Comparison of ENCODE assay signal across 30 cellular contexts in the genomic region with DNA sequence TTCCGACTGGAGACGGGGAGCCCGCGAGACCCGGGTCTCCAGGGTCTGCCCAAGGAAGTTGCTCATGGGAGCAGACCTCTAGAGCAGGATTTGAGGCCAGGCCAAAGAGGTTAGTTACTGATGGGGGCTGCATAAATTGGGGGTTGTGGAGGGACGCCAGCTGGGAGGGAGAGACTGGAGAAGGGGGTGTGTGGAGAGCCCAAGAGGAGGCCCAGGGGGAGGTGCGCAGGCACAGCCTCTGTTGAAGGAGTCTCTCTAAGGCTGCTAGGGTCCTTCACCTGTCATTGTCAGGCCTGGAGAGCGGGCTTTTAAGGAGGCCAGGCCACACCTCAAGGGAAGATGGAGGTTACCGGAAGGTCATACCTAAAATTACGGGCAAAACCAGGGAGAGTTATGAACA. TPM values are rescaled to one million over a fixed set of nuclear protein-coding genes. Genes with fewer than 3 reads are reported as not detected.
DNase-seq lines count a peak whose midpoint lies in the region; ATAC-seq, FAIRE-seq and TF ChIP-seq lines count a peak whose summit lies in the region.
"Had no signal": no experiment of that assay in that cellular context is flagged by ENCODE, and none has a peak within 500 bp of the region (broad histone marks: within the 10 kb centered on the region; RNA-seq: fewer than 3 reads in every experiment).

No MANE protein-coding gene starts in this region.

- H2BK12ac ChIP-seq in H1 (ENCODE audit: low read depth, low read length), result no peak overlapping the region

- no peak overlapping the region for H3K56ac ChIP-seq in H1 (replicated peaks; ENCODE audit: insufficient read length, low read depth, low read length)

- H3K4me1 Mint-ChIP-seq in natural killer cell, result no peaks in the 10 kb centered on the region
- peaks cover 7% of the 10 kb centered on the region for H3K4me1 Mint-ChIP-seq in T-helper 17 cell
- H3K4me1 Mint-ChIP-seq: activated naive CD8-positive, alpha-beta T cell treated with anti-CD3 and anti-CD28 coated beads, Interleukin-2, amount 10 ng/mL, durations not matched to agents 7 days and 5 days; CD4-positive, alpha-beta memory T cell; immature natural killer cell had no signal

- H4K5ac ChIP-seq in H1 (ENCODE audit: insufficient read length, low read depth, low read length), result no peak overlapping the region

- no peak overlapping the region for H3K4me2 ChIP-seq in H1 (ENCODE audit: insufficient read depth in 1 of 2, low read depth in 2 of 2, low read length in 2 of 2)

- H2BK20ac ChIP-seq in H1 (ENCODE audit: low read length), result no peak overlapping the region

- no peaks in the 10 kb centered on the region for H3K23me2 ChIP-seq in H1 (ENCODE audit: low read depth, low read length)

- no peak overlapping the region for H3K23ac ChIP-seq in H1 (ENCODE audit: insufficient read length)

- TF ChIP-seq CTCF in H1 (IDR thresholded peaks at IDR 0.05; ENCODE audit: control extremely low read depth in 1 of 3, insufficient read depth in 1 of 3, low read depth in 1 of 3, low read length in 3 of 3) (no peak), right atrium auricular region (IDR thresholded peaks at IDR 0.05) (no peak), prostate gland (IDR thresholded peaks at IDR 0.05) (no peak), upper lobe of left lung (IDR thresholded peaks at IDR 0.05) (no peak), natural killer cell (IDR thresholded peaks at IDR 0.05) (no peak)

- no peak for TF ChIP-seq EP300 in H1 (IDR thresholded peaks at IDR 0.05; ENCODE audit: borderline replicate concordance in 1 of 2, low read depth in 2 of 2, low read length in 2 of 2)
- TF ChIP-seq EP300 in upper lobe of left lung (IDR thresholded peaks at IDR 0.05), result no peak

- H3K27me3 ChIP-seq in H1 (replicated peaks in 1 of 4; ENCODE audit: control insufficient read depth in 3 of 4, extremely low read depth in 1 of 4, insufficient read depth in 3 of 4, low read length in 3 of 4) (no peaks in the 10 kb centered on the region), right atrium auricular region (no peaks in the 10 kb centered on the region), prostate gland (replicated peaks; ENCODE audit: insufficient read depth) (no peaks in the 10 kb centered on the region), upper lobe of left lung (no peaks in the 10 kb centered on the region)
- H3K27me3 ChIP-seq: brain microvascular endothelial cell, Peyer's patch, thyroid gland had no signal

- H2AK5ac ChIP-seq in H1 (ENCODE audit: low read depth, low read length), result no peak overlapping the region

- ATAC-seq in upper lobe of left lung (ENCODE audit: low FRiP score in 2 of 2) (peak in 1 of 2 donors; percentile 18), natural killer cell (no peak), T-helper 17 cell (no peak)
- ATAC-seq: K562; stimulated activated memory B cell treated with anti-CD40 and anti-IgM and Interleukin-4, amounts not matched to agents 10 μg/mL and 1 μg/mL and 100 μg/mL, for 72 hours had no signal

- H3K27ac Mint-ChIP-seq in natural killer cell (no peak overlapping the region), T-helper 17 cell (no peak overlapping the region)
- H3K27ac Mint-ChIP-seq: activated naive CD8-positive, alpha-beta T cell treated with anti-CD3 and anti-CD28 coated beads, Interleukin-2, amount 10 ng/mL, durations not matched to agents 7 days and 5 days; activated T-helper 1 cell treated with anti-CD3 and anti-CD28 coated beads, Interleukin-12 subunit alpha, Interleukin-12 subunit beta, Interleukin-2, Interleukin-4 antibody, amounts not matched to agents 30 ng/mL and 10 ng/mL and 1 ng/mL, durations not matched to agents 14 hours and 24 hours and 36 hours; dendritic cell treated with granulocyte-macrophage colony-stimulating factor and Interleukin-4, amounts not matched to agents 40 ng/mL and 50 ng/mL, for 4 days; stimulated activated memory B cell treated with anti-CD40 and anti-IgM and Interleukin-4, amounts not matched to agents 10 μg/mL and 1 μg/mL and 100 μg/mL, for 72 hours; T-helper 1 cell treated with Interleukin-12 subunit alpha and Interleukin-12 subunit beta and Interleukin-4 antibody, amounts not matched to agents 30 μg/mL and 1 μg/mL, for 36 hours had no signal

- H3K27me3 Mint-ChIP-seq in natural killer cell (ENCODE audit: low read depth in 2 of 2), result peaks cover 7 to 11% of the 10 kb centered on the region in 2 donors
- H3K27me3 Mint-ChIP-seq in T-helper 17 cell, result peaks cover 29% of the 10 kb centered on the region
- H3K27me3 Mint-ChIP-seq: stimulated activated memory B cell treated with anti-CD40 and anti-IgM and Interleukin-4, amounts not matched to agents 10 μg/mL and 1 μg/mL and 100 μg/mL, for 72 hours had no signal

- H2AFZ ChIP-seq in H1 (ENCODE audit: low read length), result no peak overlapping the region

- POLR2A ChIA-PET in H1 (lab: Charles Lee; ENCODE audit: partially characterized antibody), result interaction anchor here (0.7 kb wide), 1 partner anchor 1168 kb away, joined by 3 read pairs; no protein-coding TSS in a partner anchor

- peak overlapping the region; percentile 28; the same call in 1 of the 2 replicates for H4K8ac ChIP-seq in H1 (ENCODE audit: extremely low read depth, insufficient read depth, low read length)

- CTCF ChIA-PET in H1 (lab: Charles Lee; ENCODE audit: partially characterized antibody), result no interaction called here

- H2BK120ac ChIP-seq in H1 (replicated peaks; ENCODE audit: low read depth, low read length), result no peak overlapping the region

- no peak overlapping the region for H2BK5ac ChIP-seq in H1 (ENCODE audit: low read depth, low read length)

- H3K27ac ChIP-seq in H1 (ENCODE audit: low read depth, low read length) (no peak overlapping the region), right atrium auricular region (peak overlapping the region; percentile 88 to 91), prostate gland (peak overlapping the region; percentile 26 to 27), upper lobe of left lung (peak overlapping the region in 2 of 4 donors; percentile 56 to 64)
- H3K27ac ChIP-seq: brain microvascular endothelial cell, thyroid gland had no signal

- H2BK15ac ChIP-seq in H1 (ENCODE audit: low read length), result 0 out of 2 replicates have a peak overlapping the region, but pooled peaks have one; percentile 46

- no peak overlapping the region for H3K18ac ChIP-seq in H1 (ENCODE audit: extremely low read depth, low read length)

- H3K36me3 ChIP-seq in H1 (ENCODE audit: control insufficient read depth in 2 of 4, insufficient read depth in 4 of 4, low read length in 3 of 4) (no peaks in the 10 kb centered on the region), right atrium auricular region (peaks cover 12% of the 10 kb centered on the region), prostate gland (no peaks in the 10 kb centered on the region), upper lobe of left lung (no peaks in the 10 kb centered on the region)
- H3K36me3 ChIP-seq: brain microvascular endothelial cell, HAP-1, Peyer's patch, thyroid gland had no signal

- no peak overlapping the region for H4K91ac ChIP-seq in H1 (replicated peaks; ENCODE audit: insufficient read length, low read length)

- H3K36me3 Mint-ChIP-seq in natural killer cell (no peaks in the 10 kb centered on the region), T-helper 17 cell (ENCODE audit: low read depth) (no peaks in the 10 kb centered on the region)
- H3K36me3 Mint-ChIP-seq: activated naive CD8-positive, alpha-beta T cell treated with anti-CD3 and anti-CD28 coated beads, Interleukin-2, amount 10 ng/mL, durations not matched to agents 7 days and 5 days; CD4-positive, alpha-beta memory T cell; immature natural killer cell; stimulated activated memory B cell treated with anti-CD40 and anti-IgM and Interleukin-4, amounts not matched to agents 10 μg/mL and 1 μg/mL and 100 μg/mL, for 72 hours had no signal

- no peaks in the 10 kb centered on the region for H3K79me1 ChIP-seq in H1 (ENCODE audit: low read depth, low read length)

- no peak for FAIRE-seq in H1 (lab: Jason Lieb, UNC)
- FAIRE-seq: K562 had no signal

- H3K9me3 ChIP-seq in H1 (ENCODE audit: insufficient read depth in 2 of 2, low read depth in 1 of 2, low read length in 1 of 2), result no peaks in the 10 kb centered on the region
- H3K9me3 ChIP-seq in right atrium auricular region, result no peaks in the 10 kb centered on the region
- H3K9me3 ChIP-seq in prostate gland, result no peaks in the 10 kb centered on the region
- H3K9me3 ChIP-seq in upper lobe of left lung, result no peaks in the 10 kb centered on the region
- no peaks in the 10 kb centered on the region for H3K9me3 ChIP-seq in T-helper 17 cell (ENCODE audit: control insufficient read depth, low read length, poor library complexity, severe bottlenecking)
- H3K9me3 ChIP-seq: HAP-1, Peyer's patch, thyroid gland had no signal

- no peak overlapping the region for H3K14ac ChIP-seq in H1 (ENCODE audit: insufficient read length)

- DNase-seq in H1 (ENCODE audit: low read depth in 1 of 2, low spot score in 2 of 2) (no peak), right atrium auricular region (ENCODE audit: low spot score) (peak; percentile 57), prostate gland (ENCODE audit: low spot score) (no peak), upper lobe of left lung (no peak), T1000 (lab: John Stamatoyannopoulos, UW) (no peak), natural killer cell (no peak), amniotic stem cell (lab: John Stamatoyannopoulos, UW) (no peak), T-helper 17 cell (no peak)
- DNase-seq: activated CD4-positive, alpha-beta T cell treated with anti-CD3 and anti-CD28 coated beads for 48 hours; activated naive CD8-positive, alpha-beta T cell treated with anti-CD3 and anti-CD28 coated beads, Interleukin-2, amount 10 ng/mL, durations not matched to agents 7 days and 5 days; brain microvascular endothelial cell; CD4-positive, alpha-beta memory T cell; immature natural killer cell; MM.1S; NCI-H1417 treated with DMSO at 0.1 percent for 48 hours; NCI-H2107; NCI-H510A; NK-92 treated with Interleukin-12 subunit alpha and Interleukin-12 subunit beta, amount 100 ng/mL, for 24 hours; Peyer's patch; stimulated activated CD4-positive, alpha-beta T cell treated with anti-CD3 and anti-CD28 coated beads, Interleukin-2, amount 100 ng/mL, for 24 hours had no signal

- no peak for TF ChIP-seq RAD21 in H1 (IDR thresholded peaks at IDR 0.05 in 1 of 2, conservative IDR thresholded peaks at IDR 0.05 in 1 of 2; ENCODE audit: low read depth in 2 of 2, low read length in 2 of 2)

- no peaks in the 10 kb centered on the region for H3K9me3 Mint-ChIP-seq in natural killer cell
- H3K9me3 Mint-ChIP-seq: activated naive CD8-positive, alpha-beta T cell treated with anti-CD3 and anti-CD28 coated beads, Interleukin-2, amount 10 ng/mL, durations not matched to agents 7 days and 5 days; activated T-helper 1 cell treated with anti-CD3 and anti-CD28 coated beads, Interleukin-12 subunit alpha, Interleukin-12 subunit beta, Interleukin-2, Interleukin-4 antibody, amounts not matched to agents 30 ng/mL and 10 ng/mL and 1 ng/mL, durations not matched to agents 14 hours and 24 hours and 36 hours; CD4-positive, alpha-beta memory T cell; dendritic cell treated with granulocyte-macrophage colony-stimulating factor and Interleukin-4, amounts not matched to agents 40 ng/mL and 50 ng/mL, for 4 days; immature natural killer cell; stimulated activated memory B cell treated with anti-CD40 and anti-IgM and Interleukin-4, amounts not matched to agents 10 μg/mL and 1 μg/mL and 100 μg/mL, for 72 hours; T-helper 1 cell treated with Interleukin-12 subunit alpha and Interleukin-12 subunit beta and Interleukin-4 antibody, amounts not matched to agents 30 μg/mL and 1 μg/mL, for 36 hours had no signal

- H3K4ac ChIP-seq in H1 (replicated peaks; ENCODE audit: insufficient read length, low read depth, low read length), result no peak overlapping the region

- H3K4me3 Mint-ChIP-seq in natural killer cell, result no peak overlapping the region
- H3K4me3 Mint-ChIP-seq in T-helper 17 cell, result no peak overlapping the region
- H3K4me3 Mint-ChIP-seq: activated naive CD8-positive, alpha-beta T cell treated with anti-CD3 and anti-CD28 coated beads, Interleukin-2, amount 10 ng/mL, durations not matched to agents 7 days and 5 days; activated T-helper 1 cell treated with anti-CD3 and anti-CD28 coated beads, Interleukin-12 subunit alpha, Interleukin-12 subunit beta, Interleukin-2, Interleukin-4 antibody, amounts not matched to agents 30 ng/mL and 10 ng/mL and 1 ng/mL, durations not matched to agents 14 hours and 24 hours and 36 hours; CD4-positive, alpha-beta memory T cell; dendritic cell treated with granulocyte-macrophage colony-stimulating factor and Interleukin-4, amounts not matched to agents 40 ng/mL and 50 ng/mL, for 4 days; immature natural killer cell; stimulated activated memory B cell treated with anti-CD40 and anti-IgM and Interleukin-4, amounts not matched to agents 10 μg/mL and 1 μg/mL and 100 μg/mL, for 72 hours; T-helper 1 cell treated with Interleukin-12 subunit alpha and Interleukin-12 subunit beta and Interleukin-4 antibody, amounts not matched to agents 30 μg/mL and 1 μg/mL, for 36 hours had no signal

- H3K4me1 ChIP-seq in H1 (replicated peaks in 1 of 4; ENCODE audit: control insufficient read depth in 3 of 4, insufficient read depth in 4 of 4, low read length in 3 of 4) (no peaks in the 10 kb centered on the region; a peak in 1 of 7 replicates), right atrium auricular region (peaks cover 3 to 60% of the 10 kb centered on the region in 2 donors), prostate gland (replicated peaks) (no peaks in the 10 kb centered on the region), upper lobe of left lung (peaks cover 0 to 9% (median 3%) of the 10 kb centered on the region in 4 donors)
- H3K4me1 ChIP-seq: HAP-1, Peyer's patch, thyroid gland had no signal

- no peak overlapping the region for H3K9ac ChIP-seq in H1 (replicated peaks in 1 of 4; ENCODE audit: extremely low read depth in 1 of 4, low read depth in 3 of 4, low read length in 3 of 4)

- no peaks in the 10 kb centered on the region for H3K79me2 ChIP-seq in H1 (ENCODE audit: control insufficient read depth in 1 of 2, insufficient read depth in 2 of 2, low read length in 2 of 2)

- no peak for TF ChIP-seq POLR2A in H1 (IDR thresholded peaks at IDR 0.05; ENCODE audit: control extremely low read depth in 1 of 2, low read depth in 2 of 2, low read length in 2 of 2)
- no peak for TF ChIP-seq POLR2A in prostate gland (IDR thresholded peaks at IDR 0.05)
- TF ChIP-seq POLR2A in upper lobe of left lung (IDR thresholded peaks at IDR 0.05), result no peak

- intact Hi-C loops in prostate gland (cut with DNase I), result loop anchor here (5.0 kb wide), 1 partner anchor 93 kb away; a partner anchor contains a TSS
- intact Hi-C loops in natural killer cell (cut with micrococcal nuclease), result no loop called here

- WGBS in H1 (ENCODE audit: extremely low coverage in 1 of 2, insufficient coverage in 1 of 2, insufficient read length in 1 of 2, insufficient replicate concordance in 2 of 2, low coverage in 1 of 2, low lambda C conversion rate in 2 of 2, missing lambda C conversion rate in 1 of 2), 2 experiments, result 94% methylated on average over 10 of the region's 10 CpGs; no CpG with 5 or more reads in 1 of the 2 experiments
- WGBS in prostate gland, result 73% methylated on average over 10 of the region's 10 CpGs
- WGBS in upper lobe of left lung, 2 donors, result 78 to 83% methylated on average over 10 of the region's 10 CpGs

- no peaks in the 10 kb centered on the region for H4K20me1 ChIP-seq in H1 (replicated peaks in 1 of 2; ENCODE audit: control insufficient read depth in 1 of 2, insufficient read depth in 2 of 2, low read length in 2 of 2)

- H3K4me3 ChIP-seq in H1 (ENCODE audit: extremely low read depth in 1 of 4, insufficient read depth in 2 of 4, low read depth in 3 of 4, low read length in 4 of 4) (no peak overlapping the region), right atrium auricular region (peak overlapping the region; percentile 51 to 55), prostate gland (peak overlapping the region in 1 of 2 donors; percentile 3), upper lobe of left lung (peak overlapping the region; percentile 3 to 35 (median 26))
- H3K4me3 ChIP-seq: HAP-1, K562, lung, skin epidermis, thyroid gland had no signal

RNA-seq across cellular contexts. Expression of a gene that starts 0.4 kb away (rescaled TPM):
- not detected in 2 replicates for total RNA-seq in H1 (2021; fragmentation: NEBNext Ultra II Directional; extraction: Animal tissue kit (Norgen Biotek cat#: 25700))
- 0.05 TPM in 1 of 2 replicates, not detected in the other for polyA plus RNA-seq in H1 (2011; rRNA removed)
- not detected for polyA plus RNA-seq in H1 (2011; cell fraction: cytosol; rRNA removed)
- 0.19 TPM for polyA plus RNA-seq in H1 (2011; cell fraction: nucleus; rRNA removed)
- polyA plus RNA-seq in H1 (2012, experiment 1 of 2), result 0.16 TPM in 1 of 4 replicates, not detected in the others
- polyA plus RNA-seq in H1 (2012, experiment 2 of 2), result not detected
- polyA plus RNA-seq in H1 (2013, experiment 1 of 2), result not detected
- not detected for polyA plus RNA-seq in H1 (2013, experiment 2 of 2)
- not detected in 2 replicates for polyA minus RNA-seq in H1 (2011; rRNA and poly(A)+ RNA removed)
- polyA minus RNA-seq in H1 (2011; cell fraction: cytosol; rRNA and poly(A)+ RNA removed), result not detected
- polyA minus RNA-seq in H1 (2011; cell fraction: nucleus; rRNA and poly(A)+ RNA removed), result not detected
- total RNA-seq in right atrium auricular region, result 100 to 1,000 TPM; 115 to 149 TPM
- total RNA-seq in prostate gland, result 10 to 100 TPM in 1 of 2 donors, 1 to 10 TPM in 1; 8.7 to 23.2 TPM
- total RNA-seq in upper lobe of left lung, result 1 to 10 TPM in 5 of 6 donors, not detected in 1; 1.4 to 5.1 (median 3.1) TPM
- total RNA-seq in natural killer cell, result not detected
- not detected for total RNA-seq in T-helper 17 cell
- total RNA-seq: activated naive CD8-positive, alpha-beta T cell treated with anti-CD3 and anti-CD28 coated beads, Interleukin-2, amount 10 ng/mL, durations not matched to agents 7 days and 5 days; activated T-helper 1 cell treated with anti-CD3 and anti-CD28 coated beads, Interleukin-12 subunit alpha, Interleukin-12 subunit beta, Interleukin-2, Interleukin-4 antibody, amounts not matched to agents 30 ng/mL and 10 ng/mL and 1 ng/mL, durations not matched to agents 14 hours and 24 hours and 36 hours; CD4-positive, alpha-beta memory T cell; HT-29; K562 had no signal
- polyA plus RNA-seq: CD4-positive, alpha-beta memory T cell; immature natural killer cell; K562 had no signal

RNA-seq across cellular contexts. Expression of a gene that starts 49.0 kb away (rescaled TPM):
- not detected in 2 replicates for total RNA-seq in H1 (2021; fragmentation: NEBNext Ultra II Directional; extraction: Animal tissue kit (Norgen Biotek cat#: 25700))
- polyA plus RNA-seq in H1 (2011; rRNA removed), result not detected in 2 replicates
- polyA plus RNA-seq in H1 (2011; cell fraction: cytosol; rRNA removed), result not detected
- not detected for polyA plus RNA-seq in H1 (2011; cell fraction: nucleus; rRNA removed)
- polyA plus RNA-seq in H1 (2012, experiment 1 of 2), result not detected in 4 replicates
- not detected for polyA plus RNA-seq in H1 (2012, experiment 2 of 2)
- polyA plus RNA-seq in H1 (2013, experiment 1 of 2), result not detected
- not detected for polyA plus RNA-seq in H1 (2013, experiment 2 of 2)
- polyA minus RNA-seq in H1 (2011; rRNA and poly(A)+ RNA removed), result not detected in 2 replicates
- not detected for polyA minus RNA-seq in H1 (2011; cell fraction: cytosol; rRNA and poly(A)+ RNA removed)
- not detected for polyA minus RNA-seq in H1 (2011; cell fraction: nucleus; rRNA and poly(A)+ RNA removed)
- not detected for total RNA-seq in right atrium auricular region
- not detected for total RNA-seq in prostate gland
- under 1 TPM in 2 of 6 donors, not detected in 4; 0.13 to 0.29 TPM for total RNA-seq in upper lobe of left lung
- total RNA-seq in natural killer cell, result not detected
- not detected for total RNA-seq in T-helper 17 cell
- total RNA-seq: activated naive CD8-positive, alpha-beta T cell treated with anti-CD3 and anti-CD28 coated beads, Interleukin-2, amount 10 ng/mL, durations not matched to agents 7 days and 5 days; activated T-helper 1 cell treated with anti-CD3 and anti-CD28 coated beads, Interleukin-12 subunit alpha, Interleukin-12 subunit beta, Interleukin-2, Interleukin-4 antibody, amounts not matched to agents 30 ng/mL and 10 ng/mL and 1 ng/mL, durations not matched to agents 14 hours and 24 hours and 36 hours; CD4-positive, alpha-beta memory T cell; HT-29; K562; thyroid gland had no signal
- polyA plus RNA-seq: immature natural killer cell, K562 had no signal

Comparison
In these comparisons a context has a peak if more than half of its experiments do, and no peak if none do; other contexts are left out.
1. H3K4me3 ChIP-seq: peak in right atrium auricular region (2 of 2) and upper lobe of left lung (4 of 4); none in H1 (0 of 4).
2. RNA of a gene that starts 0.4 kb away (total RNA-seq): 115 to 149 TPM in right atrium auricular region; 8.7 to 23.2 TPM in prostate gland, 1.4 to 5.1 TPM in upper lobe of left lung, not detected in H1, not detected in natural killer cell and not detected in T-helper 17 cell; every median in the first group is over 4 times any median in the second.